Comparison of ENCODE assay signal across 8 cellular contexts in the genomic region with DNA sequence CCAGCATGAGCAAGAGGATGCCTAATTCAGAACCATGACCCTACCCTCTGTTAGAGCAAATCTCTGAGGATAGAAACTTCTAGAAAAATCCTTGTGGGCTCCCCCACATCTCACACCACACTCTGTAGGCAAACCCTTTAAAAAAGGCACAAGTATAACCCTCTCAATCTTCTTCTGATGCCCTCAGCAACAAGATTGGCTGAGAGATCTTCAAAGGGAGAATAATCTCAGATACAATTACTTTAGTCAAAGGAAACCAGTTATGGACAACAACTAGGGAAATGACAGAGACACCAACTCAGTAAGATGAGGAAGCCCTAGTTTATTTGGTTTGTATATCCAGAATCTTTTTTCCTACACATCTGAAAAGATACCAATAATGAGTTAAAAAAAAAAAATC. TPM values are rescaled to one million over a fixed set of nuclear protein-coding genes. Genes with fewer than 3 reads are reported as not detected.
A peak's percentile ranks its signal among the peaks of the same experiment; 100 is the strongest.
DNase-seq lines count a peak whose midpoint lies in the region; ATAC-seq, FAIRE-seq and TF ChIP-seq lines count a peak whose summit lies in the region.

No MANE protein-coding gene starts in this region.

- H3K27ac ChIP-seq in left ventricle myocardium inferior (replicated peaks) = peak overlapping the region; percentile 79
- peak overlapping the region; percentile 41 for H3K27ac ChIP-seq in muscle layer of duodenum (ENCODE audit: low read length)
- peak overlapping the region; percentile 78 for H3K27ac ChIP-seq in upper lobe of right lung
- H3K27ac ChIP-seq in small intestine (ENCODE audit: low read depth in 1 of 2, low read length in 1 of 2) = peak overlapping the region in 1 of 2 donors; percentile 90

- no peaks in the 10 kb centered on the region for H3K9me3 ChIP-seq in left ventricle myocardium inferior (replicated peaks)
- no peaks in the 10 kb centered on the region for H3K9me3 ChIP-seq in muscle layer of duodenum (ENCODE audit: control insufficient read depth in 1 of 2, low read length in 2 of 2)
- H3K9me3 ChIP-seq in upper lobe of right lung = no peaks in the 10 kb centered on the region
- no peaks in the 10 kb centered on the region for H3K9me3 ChIP-seq in small intestine (ENCODE audit: control insufficient read depth, low read depth)

- H3K4me3 ChIP-seq in left ventricle myocardium inferior (no peak overlapping the region), muscle layer of duodenum (ENCODE audit: low read depth in 1 of 2, low read length in 2 of 2) (no peak overlapping the region), upper lobe of right lung (no peak overlapping the region), small intestine (ENCODE audit: low read depth in 1 of 2, low read length in 2 of 2) (no peak overlapping the region)

- TF ChIP-seq CTCF in left ventricle myocardium inferior (IDR thresholded peaks at IDR 0.05; ENCODE audit: borderline replicate concordance) (no peak), upper lobe of right lung (IDR thresholded peaks at IDR 0.05) (no peak)

- no peaks in the 10 kb centered on the region for H3K27me3 Mint-ChIP-seq in activated naive CD8-positive, alpha-beta T cell treated with anti-CD3 and anti-CD28 coated beads for 36 hours

- ATAC-seq in Right ventricle myocardium inferior = no peak
- ATAC-seq in upper lobe of right lung = no peak

- H3K4me1 ChIP-seq in left ventricle myocardium inferior (peaks cover 24% of the 10 kb centered on the region), muscle layer of duodenum (ENCODE audit: control insufficient read depth in 1 of 2, insufficient read depth in 2 of 2, low read length in 2 of 2) (peaks cover 0 to 8% of the 10 kb centered on the region in 2 donors), upper lobe of right lung (peaks cover 32% of the 10 kb centered on the region), small intestine (ENCODE audit: control insufficient read depth in 2 of 2, insufficient read depth in 1 of 2, low read depth in 1 of 2, low read length in 1 of 2) (peaks cover 0 to 10% of the 10 kb centered on the region in 2 donors)

- no peak for FAIRE-seq in small intestine (lab: Jason Lieb, UNC)

- no peaks in the 10 kb centered on the region for H3K9me3 Mint-ChIP-seq in activated naive CD8-positive, alpha-beta T cell treated with anti-CD3 and anti-CD28 coated beads for 36 hours

- H3K4me1 Mint-ChIP-seq in activated naive CD8-positive, alpha-beta T cell treated with anti-CD3 and anti-CD28 coated beads for 36 hours = peaks cover 47% of the 10 kb centered on the region

- peak overlapping the region; percentile 90 for H3K27ac Mint-ChIP-seq in activated naive CD8-positive, alpha-beta T cell treated with anti-CD3 and anti-CD28 coated beads for 36 hours

- no peak for DNase-seq in left ventricle myocardium inferior
- no peak for DNase-seq in Right ventricle myocardium inferior (ENCODE audit: missing footprints)
- DNase-seq in activated naive CD8-positive, alpha-beta T cell treated with anti-CD3 and anti-CD28 coated beads for 36 hours = no peak
- DNase-seq in upper lobe of right lung = no peak
- no peak for DNase-seq in small intestine
- DNase-seq in NCI-H748 (lab: John Stamatoyannopoulos, UW; ENCODE audit: unreplicated experiment) = no peak
- DNase-seq in DMS 273 (lab: John Stamatoyannopoulos, UW; ENCODE audit: unreplicated experiment) = no peak

- H3K36me3 ChIP-seq in left ventricle myocardium inferior = no peaks in the 10 kb centered on the region
- H3K36me3 ChIP-seq in muscle layer of duodenum (ENCODE audit: control insufficient read depth in 1 of 2, insufficient read depth in 2 of 2, low read length in 2 of 2) = peaks cover 0 to 9% of the 10 kb centered on the region in 2 donors
- no peaks in the 10 kb centered on the region for H3K36me3 ChIP-seq in upper lobe of right lung
- H3K36me3 ChIP-seq in small intestine (ENCODE audit: control insufficient read depth in 2 of 2, insufficient read depth in 2 of 2, low read length in 2 of 2) = no peaks in the 10 kb centered on the region

- intact Hi-C loops in left ventricle myocardium inferior (cut with micrococcal nuclease) (no loop called here), Right ventricle myocardium inferior (cut with DNase I) (no loop called here), upper lobe of right lung (cut with DNase I) (no loop called here)

- H3K27me3 ChIP-seq in left ventricle myocardium inferior (ENCODE audit: low read depth) (peaks cover 77% of the 10 kb centered on the region), muscle layer of duodenum (ENCODE audit: low read depth, low read length) (no peaks in the 10 kb centered on the region), upper lobe of right lung (no peaks in the 10 kb centered on the region), small intestine (ENCODE audit: control insufficient read depth in 2 of 2, insufficient read depth in 2 of 2, low read length in 2 of 2) (no peaks in the 10 kb centered on the region)

- H3K36me3 Mint-ChIP-seq in activated naive CD8-positive, alpha-beta T cell treated with anti-CD3 and anti-CD28 coated beads for 36 hours = peaks cover 5% of the 10 kb centered on the region

- no peak overlapping the region for H3K4me3 Mint-ChIP-seq in activated naive CD8-positive, alpha-beta T cell treated with anti-CD3 and anti-CD28 coated beads for 36 hours

RNA-seq across cellular contexts. Expression of gene LIF, which starts 49.2 kb away (rescaled TPM):
- total RNA-seq in left ventricle myocardium inferior (0.16 TPM), Right ventricle myocardium inferior (0.27 TPM), upper lobe of right lung (6.9 TPM)
- total RNA-seq in activated naive CD8-positive, alpha-beta T cell treated with anti-CD3 and anti-CD28 coated beads for 36 hours = 100 to 1,000 TPM; 282 to 288 TPM
- polyA plus RNA-seq in small intestine = 1 to 10 TPM; 3.0 to 7.7 (median 4.2) TPM

Comparison
In these comparisons a context has a peak if more than half of its experiments do, and no peak if none do; other contexts are left out.
1. RNA of gene LIF, which starts 49.2 kb away (total RNA-seq): 282 to 288 TPM in activated naive CD8-positive, alpha-beta T cell treated with anti-CD3 and anti-CD28 coated beads for 36 hours; 6.9 TPM in upper lobe of right lung (single experiment), 0.27 TPM in Right ventricle myocardium inferior (single experiment) and 0.16 TPM in left ventricle myocardium inferior (single experiment); every median in the first group is over 10 times any median in the second.